ENCODE assay signal across 8 cellular contexts in the genomic region with DNA sequence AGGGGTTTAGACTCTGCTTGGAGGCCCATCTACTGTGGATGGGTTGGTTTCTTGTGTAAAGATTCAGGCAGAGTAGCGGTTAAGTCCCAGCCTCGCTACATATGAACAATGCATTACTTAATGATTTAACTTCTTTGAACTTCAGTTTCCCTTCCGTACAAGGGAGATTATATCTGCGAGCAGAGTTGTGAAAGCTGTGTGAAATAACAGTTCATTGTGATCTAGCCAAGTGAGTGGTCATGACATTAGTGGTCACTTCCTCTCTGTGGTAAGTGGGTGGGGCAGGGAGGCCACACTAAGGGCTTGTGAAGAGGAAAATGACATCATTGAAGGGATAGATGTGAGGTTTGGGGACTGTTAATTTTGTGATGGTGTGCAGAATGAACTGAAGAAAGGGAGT. TPM values are rescaled to one million over a fixed set of nuclear protein-coding genes. Genes with fewer than 3 reads are reported as not detected.
DNase-seq lines count a peak whose midpoint lies in the region; ATAC-seq, FAIRE-seq and TF ChIP-seq lines count a peak whose summit lies in the region.

No MANE protein-coding gene starts in this region.

- DNase-seq in GM12892 (ENCODE audit: insufficient read length) (no peak), cerebellar cortex (ENCODE audit: low spot score) (no peak), ecto neural progenitor cell (ENCODE audit: low spot score) (no peak), iPS-NIHi7 (ENCODE audit: extremely low spot score) (no peak)
- DNase-seq in Jurkat, Clone E6-1 (ENCODE audit: low read depth, low spot score): peak; percentile 58
- DNase-seq in activated naive CD4-positive, alpha-beta T cell treated with anti-CD3 and anti-CD28 coated beads for 36 hours: peak; percentile 71

- no peaks in the 10 kb centered on the region for H3K36me3 ChIP-seq in liver (ENCODE audit: control insufficient read depth in 4 of 4, insufficient read depth in 3 of 4, low read depth in 1 of 4, low read length in 3 of 4)

- TF ChIP-seq CTCF in liver (IDR thresholded peaks at IDR 0.05; ENCODE audit: low read depth, low read length, missing input control): no peak

- no peaks in the 10 kb centered on the region for H3K27me3 Mint-ChIP-seq in activated naive CD4-positive, alpha-beta T cell treated with anti-CD3 and anti-CD28 coated beads for 36 hours (ENCODE audit: low read depth)

- H3K9ac ChIP-seq in liver (ENCODE audit: low read depth in 1 of 2, low read length in 2 of 2): no peak overlapping the region

- TF ChIP-seq RAD21 in liver (IDR thresholded peaks at IDR 0.05): no peak

- intact Hi-C loops in activated naive CD4-positive, alpha-beta T cell treated with anti-CD3 and anti-CD28 coated beads for 36 hours (cut with micrococcal nuclease): loop anchor here (1.0 to 2.0 kb wide), 3 partner anchors 15 to 40 kb away; a partner anchor contains a TSS

- no peaks in the 10 kb centered on the region for H3K9me3 ChIP-seq in liver (ENCODE audit: control insufficient read depth in 4 of 4, low read length in 3 of 4)

- no peak overlapping the region for H3K27ac Mint-ChIP-seq in activated naive CD4-positive, alpha-beta T cell treated with anti-CD3 and anti-CD28 coated beads for 36 hours

- H3K9me3 Mint-ChIP-seq in activated naive CD4-positive, alpha-beta T cell treated with anti-CD3 and anti-CD28 coated beads for 36 hours: no peaks in the 10 kb centered on the region

- no peaks in the 10 kb centered on the region for H3K27me3 ChIP-seq in liver (ENCODE audit: control insufficient read depth in 4 of 4, insufficient read depth in 4 of 4, low read length in 3 of 4)

- H3K36me3 Mint-ChIP-seq in activated naive CD4-positive, alpha-beta T cell treated with anti-CD3 and anti-CD28 coated beads for 36 hours (ENCODE audit: low read depth): no peaks in the 10 kb centered on the region

- no peaks in the 10 kb centered on the region for H3K4me1 ChIP-seq in liver (ENCODE audit: control insufficient read depth in 4 of 4, insufficient read depth in 4 of 4, low read length in 3 of 4)

- TF ChIP-seq POLR2A in GM12892 (IDR thresholded peaks at IDR 0.05; ENCODE audit: low read depth, low read length): no peak

- CTCF ChIA-PET in activated naive CD4-positive, alpha-beta T cell treated with anti-CD3 and anti-CD28 coated beads for 36 hours (lab: Charles Lee): interaction anchor here (0.6 kb wide), 1 partner anchor 43 kb away, joined by 3 read pairs; no protein-coding TSS in a partner anchor

- peak; percentile 76 for FAIRE-seq in GM12892 (lab: Jason Lieb, UNC)

- no peak overlapping the region for H3K4me3 Mint-ChIP-seq in activated naive CD4-positive, alpha-beta T cell treated with anti-CD3 and anti-CD28 coated beads for 36 hours

- H3K4me3 ChIP-seq in Jurkat, Clone E6-1 (ENCODE audit: low read length): no peak overlapping the region
- H3K4me3 ChIP-seq in liver (ENCODE audit: low read depth in 1 of 3, low read length in 3 of 3): no peak overlapping the region

- 72% methylated on average over 4 of the region's 4 CpGs for WGBS in liver

- ATAC-seq in GM21576 (IDR thresholded peaks at IDR 0.05; ENCODE audit: unreplicated experiment): peak; percentile 91

- H3K4me1 Mint-ChIP-seq in activated naive CD4-positive, alpha-beta T cell treated with anti-CD3 and anti-CD28 coated beads for 36 hours (ENCODE audit: low read depth): peaks cover 13% of the 10 kb centered on the region

- no peak overlapping the region for H3K27ac ChIP-seq in liver (ENCODE audit: low read depth in 1 of 2, low read length in 2 of 2)

TF ChIP-seq in liver, 16 proteins besides CTCF, POLR2A, EP300 and RAD21:
- TF ChIP-seq NR2F2 (IDR thresholded peaks at IDR 0.05) (no peak), SP1 (IDR thresholded peaks at IDR 0.05) (peak; percentile 9)

RNA-seq across cellular contexts. Expression of a gene that starts 14.1 kb away (rescaled TPM):
- 19.4 TPM for polyA plus RNA-seq in GM12892 (2012; ENCODE audit: missing spikeins)
- 38.5 TPM for polyA plus RNA-seq in Jurkat, Clone E6-1 (2012; ENCODE audit: insufficient read depth, insufficient read length)
- total RNA-seq in activated naive CD4-positive, alpha-beta T cell treated with anti-CD3 and anti-CD28 coated beads for 36 hours: 10 to 100 TPM; 50.9 to 52.4 TPM
- 10 to 100 TPM; 12.4 to 16.1 TPM for total RNA-seq in liver
- polyA plus RNA-seq in liver: 1 to 10 TPM; 2.7 to 4.8 TPM

Comparison
In these comparisons a context has a peak if more than half of its experiments do, and no peak if none do; other contexts are left out.
1. DNase-seq: peak in Jurkat, Clone E6-1 (single experiment) and activated naive CD4-positive, alpha-beta T cell treated with anti-CD3 and anti-CD28 coated beads for 36 hours (single experiment); none in GM12892 (single experiment), cerebellar cortex (single experiment), ecto neural progenitor cell (single experiment) and iPS-NIHi7 (single experiment).